ENCODE assay signal across 1 cellular context in the genomic region with DNA sequence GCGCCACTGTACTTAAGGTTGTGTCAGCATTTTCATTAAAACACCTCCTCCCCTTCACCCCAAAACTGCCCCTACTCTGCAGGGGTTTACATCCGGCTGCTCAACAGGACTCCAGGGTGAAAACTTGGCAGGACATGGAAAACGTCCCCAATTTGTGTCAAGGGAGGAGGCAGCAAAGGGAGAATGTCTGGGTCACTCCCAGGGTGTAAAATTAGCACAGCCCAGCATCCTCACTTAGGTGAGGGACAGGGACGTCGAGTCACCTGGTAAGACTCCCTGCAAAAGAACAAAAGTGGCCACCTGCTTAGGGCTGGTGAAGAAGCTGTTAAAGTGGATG.
TF ChIP-seq lines count a peak whose summit lies in the region.

No MANE protein-coding gene starts in this region.

TF ChIP-seq in IMR-90, 13 proteins besides CTCF, POLR2A, EP300 and RAD21 (continued from another document):
- no peak for TF ChIP-seq RCOR1 (IDR thresholded peaks at IDR 0.05; ENCODE audit: insufficient replicate concordance, low read length)
- no peak for TF ChIP-seq MAZ (IDR thresholded peaks at IDR 0.05; ENCODE audit: borderline replicate concordance, low read depth, low read length)
- no peak for TF ChIP-seq CEBPB (IDR thresholded peaks at IDR 0.05; ENCODE audit: low read depth, low read length)
- TF ChIP-seq, protein P1, sequence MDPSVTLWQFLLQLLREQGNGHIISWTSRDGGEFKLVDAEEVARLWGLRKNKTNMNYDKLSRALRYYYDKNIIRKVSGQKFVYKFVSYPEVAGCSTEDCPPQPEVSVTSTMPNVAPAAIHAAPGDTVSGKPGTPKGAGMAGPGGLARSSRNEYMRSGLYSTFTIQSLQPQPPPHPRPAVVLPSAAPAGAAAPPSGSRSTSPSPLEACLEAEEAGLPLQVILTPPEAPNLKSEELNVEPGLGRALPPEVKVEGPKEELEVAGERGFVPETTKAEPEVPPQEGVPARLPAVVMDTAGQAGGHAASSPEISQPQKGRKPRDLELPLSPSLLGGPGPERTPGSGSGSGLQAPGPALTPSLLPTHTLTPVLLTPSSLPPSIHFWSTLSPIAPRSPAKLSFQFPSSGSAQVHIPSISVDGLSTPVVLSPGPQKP (IDR thresholded peaks at IDR 0.05; ENCODE audit: borderline replicate concordance, low read depth, low read length), result no peak
